ENCODE assay signal across 28 cellular contexts in genomic region chr1:59939393-59939792, GRCh38. TPM values are rescaled to one million over a fixed set of nuclear protein-coding genes. Genes with fewer than 3 reads are reported as not detected.
"Had no signal": no experiment of that assay in that cellular context is flagged by ENCODE, and none has a peak within 500 bp of the region (broad histone marks: within the 10 kb centered on the region; RNA-seq: fewer than 3 reads in every experiment).

No MANE protein-coding gene starts in this region.

- DNase-seq: stimulated activated CD4-positive, alpha-beta T cell treated with anti-CD3 and anti-CD28 coated beads, Interleukin-2, amount 100 ng/mL, for 48 hours; stimulated activated CD4-positive, alpha-beta T cell treated with anti-CD3 and anti-CD28 coated beads, Interleukin-4, amount 100 ng/mL, for 1 hour; stimulated activated CD4-positive, alpha-beta T cell treated with anti-CD3 and anti-CD28 coated beads, Interleukin-4, amount 100 ng/mL, for 24 hours; stimulated activated CD4-positive, alpha-beta T cell treated with anti-CD3 and anti-CD28 coated beads, Interleukin-4, amount 100 ng/mL, for 4 hours; stimulated activated CD8-positive, alpha-beta memory T cell treated with anti-CD3 and anti-CD28 coated beads, Interleukin-4, amount 100 ng/mL, for 48 hours; stimulated activated naive B cell treated with anti-CD40 and anti-IgM and Interleukin-4, amounts not matched to agents 10 μg/mL and 1 μg/mL and 100 μg/mL, for 72 hours; stimulated activated naive CD4-positive, alpha-beta T cell; stimulated activated naive CD4-positive, alpha-beta T cell treated with Interleukin-2 at 50 U/mL for 16 hours; stimulated activated naive CD8-positive, alpha-beta T cell treated with anti-CD3 and anti-CD28 coated beads, Interleukin-15, amount 100 ng/mL, for 72 hours; stimulated activated naive CD8-positive, alpha-beta T cell treated with anti-CD3 and anti-CD28 coated beads, Interleukin-15, Interleukin-2, amounts not matched to agents 100 U/mL and 50 U/mL, for 24 hours; stomach; substantia nigra; testis; thyroid gland; tibial artery; transverse colon; upper lobe of left lung; upper lobe of right lung; uterus had no signal

- H3K36me3 ChIP-seq: stomach, suprapubic skin, thoracic aorta, thyroid gland, tibial artery, tibial nerve, transverse colon, upper lobe of left lung, upper lobe of right lung, uterus, vagina had no signal

- H3K27me3 ChIP-seq: stomach, suprapubic skin, testis, thyroid gland, tibial artery, tibial nerve, transverse colon, upper lobe of left lung, upper lobe of right lung, uterus, vagina had no signal

- H3K4me3 ChIP-seq: stomach, suprapubic skin, testis, thoracic aorta, thyroid gland, tibial artery, tibial nerve, transverse colon, upper lobe of left lung, upper lobe of right lung, uterus, vagina had no signal

- H3K9me3 ChIP-seq: suprapubic skin, testis, thoracic aorta, thyroid gland, transverse colon, upper lobe of right lung, uterus, vagina had no signal

- FAIRE-seq: urothelium cell line had no signal

- H3K36me3 Mint-ChIP-seq: stimulated activated effector memory CD8-positive, alpha-beta T cell treated with anti-CD3 and anti-CD28 coated beads, Interleukin-12 subunit alpha, Interleukin-12 subunit beta, amount 100 ng/mL, for 72 hours; stimulated activated memory B cell treated with anti-CD40 and anti-IgM and Interleukin-4, amounts not matched to agents 10 μg/mL and 1 μg/mL and 100 μg/mL, for 72 hours; stimulated activated naive B cell treated with anti-CD40 and anti-IgM and Interleukin-4, amounts not matched to agents 10 μg/mL and 1 μg/mL and 100 μg/mL, for 72 hours; type B pancreatic cell had no signal

- H3K4me1 ChIP-seq: stomach, suprapubic skin, testis, thyroid gland, tibial artery, tibial nerve, transverse colon, upper lobe of left lung, upper lobe of right lung, uterus, vagina had no signal

- H3K4me3 Mint-ChIP-seq: stimulated activated effector memory CD8-positive, alpha-beta T cell treated with anti-CD3 and anti-CD28 coated beads, Interleukin-12 subunit alpha, Interleukin-12 subunit beta, amount 100 ng/mL, for 72 hours; stimulated activated memory B cell treated with anti-CD40 and anti-IgM and Interleukin-4, amounts not matched to agents 10 μg/mL and 1 μg/mL and 100 μg/mL, for 72 hours; stimulated activated naive B cell treated with anti-CD40 and anti-IgM and Interleukin-4, amounts not matched to agents 10 μg/mL and 1 μg/mL and 100 μg/mL, for 72 hours; stimulated activated naive CD8-positive, alpha-beta T cell treated with anti-CD3 and anti-CD28 coated beads, Interleukin-15, amount 100 ng/mL, for 72 hours; stimulated activated naive CD8-positive, alpha-beta T cell treated with anti-CD3 and anti-CD28 coated beads, Interleukin-15, Interleukin-2, amounts not matched to agents 100 ng/mL and 50 ng/mL, for 24 hours; type B pancreatic cell had no signal

- H3K9me3 Mint-ChIP-seq: type B pancreatic cell had no signal

- H3K4me1 Mint-ChIP-seq: stimulated activated effector memory CD8-positive, alpha-beta T cell treated with anti-CD3 and anti-CD28 coated beads, Interleukin-12 subunit alpha, Interleukin-12 subunit beta, amount 100 ng/mL, for 72 hours; stimulated activated memory B cell treated with anti-CD40 and anti-IgM and Interleukin-4, amounts not matched to agents 10 μg/mL and 1 μg/mL and 100 μg/mL, for 72 hours; stimulated activated naive B cell treated with anti-CD40 and anti-IgM and Interleukin-4, amounts not matched to agents 10 μg/mL and 1 μg/mL and 100 μg/mL, for 72 hours; stimulated activated naive CD8-positive, alpha-beta T cell treated with anti-CD3 and anti-CD28 coated beads, Interleukin-15, amount 100 ng/mL, for 72 hours had no signal

- H3K27ac ChIP-seq: stomach, suprapubic skin, testis, thoracic aorta, thyroid gland, tibial artery, tibial nerve, transverse colon, upper lobe of left lung, upper lobe of right lung, uterus, vagina had no signal

- ATAC-seq: stimulated activated effector memory CD8-positive, alpha-beta T cell treated with anti-CD3 and anti-CD28 coated beads, Interleukin-12 subunit alpha, Interleukin-12 subunit beta, amount 100 ng/mL, for 72 hours; stimulated activated memory B cell treated with anti-CD40 and anti-IgM and Interleukin-4, amounts not matched to agents 10 μg/mL and 1 μg/mL and 100 μg/mL, for 72 hours; stimulated activated naive B cell treated with anti-CD40 and anti-IgM and Interleukin-4, amounts not matched to agents 10 μg/mL and 1 μg/mL and 100 μg/mL, for 72 hours; stimulated activated naive CD8-positive, alpha-beta T cell treated with anti-CD3 and anti-CD28 coated beads, Interleukin-15, amount 100 ng/mL, for 72 hours; stimulated activated naive CD8-positive, alpha-beta T cell treated with anti-CD3 and anti-CD28 coated beads, Interleukin-15, Interleukin-2, amounts not matched to agents 100 U/mL and 50 U/mL, for 24 hours; upper lobe of right lung had no signal

- H3K27ac Mint-ChIP-seq: stimulated activated effector memory CD8-positive, alpha-beta T cell treated with anti-CD3 and anti-CD28 coated beads, Interleukin-12 subunit alpha, Interleukin-12 subunit beta, amount 100 ng/mL, for 72 hours; stimulated activated memory B cell treated with anti-CD40 and anti-IgM and Interleukin-4, amounts not matched to agents 10 μg/mL and 1 μg/mL and 100 μg/mL, for 72 hours; stimulated activated naive B cell treated with anti-CD40 and anti-IgM and Interleukin-4, amounts not matched to agents 10 μg/mL and 1 μg/mL and 100 μg/mL, for 72 hours; stimulated activated naive CD8-positive, alpha-beta T cell treated with anti-CD3 and anti-CD28 coated beads, Interleukin-15, amount 100 ng/mL, for 72 hours; stimulated activated naive CD8-positive, alpha-beta T cell treated with anti-CD3 and anti-CD28 coated beads, Interleukin-15, Interleukin-2, amounts not matched to agents 100 ng/mL and 50 ng/mL, for 24 hours; type B pancreatic cell had no signal

RNA-seq across cellular contexts. Expression of gene CYP2J2, which starts 12.8 kb away (rescaled TPM):
- total RNA-seq: thoracic aorta had no signal
